19 cellular contexts compared by ENCODE assay signal in the genomic region with DNA sequence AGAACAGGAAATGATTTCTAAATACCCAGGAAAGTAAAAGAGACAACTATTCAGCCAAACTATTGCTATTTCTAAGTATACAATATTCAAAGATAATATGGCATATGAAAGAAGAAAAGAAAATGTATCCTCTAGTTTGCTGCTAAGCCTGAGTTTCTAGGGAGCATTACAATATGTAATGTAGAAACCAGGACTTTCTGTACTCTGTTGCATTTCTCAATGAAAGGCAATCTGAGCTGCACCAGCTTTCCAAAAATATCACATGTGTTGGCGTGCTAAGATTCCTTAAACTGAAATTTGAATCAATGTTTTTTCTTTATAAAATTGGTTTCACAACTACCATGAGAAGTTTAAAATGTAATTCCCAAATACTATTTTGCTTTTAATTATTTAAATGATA.
"Had no signal": no experiment of that assay in that cellular context is flagged by ENCODE, and none has a peak within 500 bp of the region (broad histone marks: within the 10 kb centered on the region; RNA-seq: fewer than 3 reads in every experiment).

No MANE protein-coding gene starts in this region.

- H3K4me1 ChIP-seq: lower lobe of right lung, transverse colon had no signal

- DNase-seq: activated CD4-positive, alpha-beta T cell treated with anti-CD3 and anti-CD28 coated beads for 1 hour; activated CD4-positive, alpha-beta T cell treated with anti-CD3 and anti-CD28 coated beads, Interleukin-2, amount 50 U/mL, for 48 hours; activated CD8-positive, alpha-beta memory T cell treated with anti-CD3 and anti-CD28 coated beads, Interleukin-2, amount 10 ng/mL, durations not matched to agents 7 days and 5 days; activated effector memory CD4-positive, alpha-beta T cell treated with anti-CD3 and anti-CD28 coated beads, Interleukin-2, amount 50 U/mL, for 16 hours; activated T-cell treated with anti-CD3 and anti-CD28 coated beads, Interleukin-2, amount 50 U/mL, for 4 hours; cerebellar nuclear complex; foreskin melanocyte; kidney glomerular epithelial cell; lower lobe of right lung; midbrain; naive thymus-derived CD8-positive, alpha-beta T cell; stimulated activated CD4-positive, alpha-beta T cell treated with anti-CD3 and anti-CD28 coated beads, Interleukin-4, amount 100 ng/mL, for 4 hours; T-helper 9 cell; transverse colon had no signal

- H3K4me3 Mint-ChIP-seq: activated CD8-positive, alpha-beta memory T cell treated with anti-CD3 and anti-CD28 coated beads, Interleukin-2, amount 10 ng/mL, durations not matched to agents 7 days and 5 days; activated T-cell treated with anti-CD3 and anti-CD28 coated beads, Interleukin-2, amount 50 U/mL, for 4 hours; brain; naive thymus-derived CD8-positive, alpha-beta T cell had no signal

- H3K27me3 ChIP-seq: dorsolateral prefrontal cortex, neutrophil, transverse colon had no signal

- ATAC-seq: activated CD8-positive, alpha-beta memory T cell treated with anti-CD3 and anti-CD28 coated beads, Interleukin-2, amount 10 ng/mL, durations not matched to agents 7 days and 5 days; activated naive CD4-positive, alpha-beta T cell treated with anti-CD3 and anti-CD28 coated beads, Interleukin-2, amount 50 U/mL, for 72 hours; activated T-cell treated with anti-CD3 and anti-CD28 coated beads, Interleukin-2, amount 50 U/mL, for 4 hours; lower lobe of right lung; naive thymus-derived CD8-positive, alpha-beta T cell had no signal

- H3K36me3 ChIP-seq: lower lobe of right lung, neutrophil, transverse colon had no signal

- H3K27ac Mint-ChIP-seq: activated CD8-positive, alpha-beta memory T cell treated with anti-CD3 and anti-CD28 coated beads, Interleukin-2, amount 10 ng/mL, durations not matched to agents 7 days and 5 days; activated naive CD4-positive, alpha-beta T cell treated with anti-CD3 and anti-CD28 coated beads, Interleukin-2, amount 50 U/mL, for 72 hours; brain; naive thymus-derived CD8-positive, alpha-beta T cell had no signal

- H3K27me3 Mint-ChIP-seq: activated CD8-positive, alpha-beta memory T cell treated with anti-CD3 and anti-CD28 coated beads, Interleukin-2, amount 10 ng/mL, durations not matched to agents 7 days and 5 days; brain had no signal

- H3K9me3 ChIP-seq: lower lobe of right lung, neutrophil, transverse colon had no signal

- H3K36me3 Mint-ChIP-seq: activated CD8-positive, alpha-beta memory T cell treated with anti-CD3 and anti-CD28 coated beads, Interleukin-2, amount 10 ng/mL, durations not matched to agents 7 days and 5 days; activated naive CD4-positive, alpha-beta T cell treated with anti-CD3 and anti-CD28 coated beads, Interleukin-2, amount 50 U/mL, for 72 hours; naive thymus-derived CD8-positive, alpha-beta T cell had no signal

- H3K27ac ChIP-seq: lower lobe of right lung, neutrophil, transverse colon had no signal

- H3K9me3 Mint-ChIP-seq: activated naive CD4-positive, alpha-beta T cell treated with anti-CD3 and anti-CD28 coated beads, Interleukin-2, amount 50 U/mL, for 72 hours; activated T-cell treated with anti-CD3 and anti-CD28 coated beads, Interleukin-2, amount 50 U/mL, for 4 hours; naive thymus-derived CD8-positive, alpha-beta T cell had no signal

- H3K4me3 ChIP-seq: dorsolateral prefrontal cortex, lower lobe of right lung, skin epidermis, transverse colon had no signal

- H3K4me1 Mint-ChIP-seq: activated CD8-positive, alpha-beta memory T cell treated with anti-CD3 and anti-CD28 coated beads, Interleukin-2, amount 10 ng/mL, durations not matched to agents 7 days and 5 days; naive thymus-derived CD8-positive, alpha-beta T cell had no signal
